ENCODE assay signal across 1 cellular context in the genomic region with DNA sequence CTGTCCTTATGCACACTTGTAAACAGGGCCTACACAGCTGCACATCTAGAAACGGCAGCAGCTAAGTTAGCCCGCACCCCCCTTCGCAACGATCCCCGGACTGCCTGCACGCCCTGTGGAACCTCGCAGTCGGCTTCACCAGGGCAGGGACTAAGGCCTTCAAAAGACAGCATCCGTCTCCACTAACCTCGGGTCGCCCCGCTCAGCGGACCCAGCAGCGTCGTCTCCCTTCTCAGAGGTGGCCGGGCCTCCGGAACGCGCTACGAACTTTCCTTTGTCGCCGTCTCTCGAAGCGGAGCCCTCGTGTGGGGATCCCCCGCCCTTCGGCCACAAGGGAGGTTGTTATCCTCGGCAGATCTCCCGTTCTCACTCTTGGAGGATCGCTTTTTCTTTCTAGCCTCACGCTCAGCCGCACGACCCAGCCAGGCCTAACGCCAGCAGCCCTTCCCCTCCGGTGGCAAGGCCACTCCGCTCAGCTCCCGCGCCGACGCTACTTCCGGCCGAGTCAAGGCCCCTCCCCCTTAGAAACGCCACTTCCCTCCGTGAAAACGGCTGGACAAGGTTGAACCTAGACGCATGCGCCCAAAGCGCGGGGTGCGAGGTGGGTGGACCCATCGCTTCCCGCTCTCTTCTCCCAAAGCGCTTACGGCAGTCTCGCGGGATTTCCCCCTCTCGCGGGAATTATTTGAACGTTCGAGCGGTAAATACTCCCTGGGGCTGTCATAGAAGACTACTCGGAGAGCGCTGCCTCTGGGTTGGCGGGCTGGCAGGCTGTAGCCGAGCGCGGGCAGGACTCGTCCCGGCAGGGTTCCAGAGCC.
TF ChIP-seq lines count a peak whose summit lies in the region.

A gene (minus strand): TSS at position 498 of the 818 bp plus-strand sequence. CDS start 6,616 bp downstream, outside the sequence.
A gene with protein sequence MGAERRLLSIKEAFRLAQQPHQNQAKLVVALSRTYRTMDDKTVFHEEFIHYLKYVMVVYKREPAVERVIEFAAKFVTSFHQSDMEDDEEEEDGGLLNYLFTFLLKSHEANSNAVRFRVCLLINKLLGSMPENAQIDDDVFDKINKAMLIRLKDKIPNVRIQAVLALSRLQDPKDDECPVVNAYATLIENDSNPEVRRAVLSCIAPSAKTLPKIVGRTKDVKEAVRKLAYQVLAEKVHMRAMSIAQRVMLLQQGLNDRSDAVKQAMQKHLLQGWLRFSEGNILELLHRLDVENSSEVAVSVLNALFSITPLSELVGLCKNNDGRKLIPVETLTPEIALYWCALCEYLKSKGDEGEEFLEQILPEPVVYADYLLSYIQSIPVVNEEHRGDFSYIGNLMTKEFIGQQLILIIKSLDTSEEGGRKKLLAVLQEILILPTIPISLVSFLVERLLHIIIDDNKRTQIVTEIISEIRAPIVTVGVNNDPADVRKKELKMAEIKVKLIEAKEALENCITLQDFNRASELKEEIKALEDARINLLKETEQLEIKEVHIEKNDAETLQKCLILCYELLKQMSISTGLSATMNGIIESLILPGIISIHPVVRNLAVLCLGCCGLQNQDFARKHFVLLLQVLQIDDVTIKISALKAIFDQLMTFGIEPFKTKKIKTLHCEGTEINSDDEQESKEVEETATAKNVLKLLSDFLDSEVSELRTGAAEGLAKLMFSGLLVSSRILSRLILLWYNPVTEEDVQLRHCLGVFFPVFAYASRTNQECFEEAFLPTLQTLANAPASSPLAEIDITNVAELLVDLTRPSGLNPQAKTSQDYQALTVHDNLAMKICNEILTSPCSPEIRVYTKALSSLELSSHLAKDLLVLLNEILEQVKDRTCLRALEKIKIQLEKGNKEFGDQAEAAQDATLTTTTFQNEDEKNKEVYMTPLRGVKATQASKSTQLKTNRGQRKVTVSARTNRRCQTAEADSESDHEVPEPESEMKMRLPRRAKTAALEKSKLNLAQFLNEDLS (plus strand): TSS at position 720 of the 818 bp plus-strand sequence. CDS start 99 bp downstream, outside the sequence.

TF ChIP-seq in WTC11, 78 proteins besides CTCF, POLR2A, EP300 and RAD21 (continued from another document and continues in another):
- TF ChIP-seq, protein P1, sequence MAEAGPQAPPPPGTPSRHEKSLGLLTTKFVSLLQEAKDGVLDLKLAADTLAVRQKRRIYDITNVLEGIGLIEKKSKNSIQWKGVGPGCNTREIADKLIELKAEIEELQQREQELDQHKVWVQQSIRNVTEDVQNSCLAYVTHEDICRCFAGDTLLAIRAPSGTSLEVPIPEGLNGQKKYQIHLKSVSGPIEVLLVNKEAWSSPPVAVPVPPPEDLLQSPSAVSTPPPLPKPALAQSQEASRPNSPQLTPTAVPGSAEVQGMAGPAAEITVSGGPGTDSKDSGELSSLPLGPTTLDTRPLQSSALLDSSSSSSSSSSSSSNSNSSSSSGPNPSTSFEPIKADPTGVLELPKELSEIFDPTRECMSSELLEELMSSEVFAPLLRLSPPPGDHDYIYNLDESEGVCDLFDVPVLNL (CRISPR knock-in tag; IDR thresholded peaks at IDR 0.05; ENCODE audit: borderline replicate concordance, low read depth): peak; percentile 97
- TF ChIP-seq EMX1 (CRISPR knock-in tag; IDR thresholded peaks at IDR 0.05): no peak
- TF ChIP-seq, protein P2, sequence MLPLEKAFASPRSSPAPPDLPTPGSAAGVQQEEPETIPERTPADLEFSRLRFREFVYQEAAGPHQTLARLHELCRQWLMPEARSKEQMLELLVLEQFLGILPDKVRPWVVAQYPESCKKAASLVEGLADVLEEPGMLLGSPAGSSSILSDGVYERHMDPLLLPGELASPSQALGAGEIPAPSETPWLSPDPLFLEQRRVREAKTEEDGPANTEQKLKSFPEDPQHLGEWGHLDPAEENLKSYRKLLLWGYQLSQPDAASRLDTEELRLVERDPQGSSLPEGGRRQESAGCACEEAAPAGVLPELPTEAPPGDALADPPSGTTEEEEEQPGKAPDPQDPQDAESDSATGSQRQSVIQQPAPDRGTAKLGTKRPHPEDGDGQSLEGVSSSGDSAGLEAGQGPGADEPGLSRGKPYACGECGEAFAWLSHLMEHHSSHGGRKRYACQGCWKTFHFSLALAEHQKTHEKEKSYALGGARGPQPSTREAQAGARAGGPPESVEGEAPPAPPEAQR (CRISPR knock-in tag; IDR thresholded peaks at IDR 0.05): no peak
- peak; percentile 62; the same call in 1 of the 2 replicates for TF ChIP-seq ZNF232 (CRISPR knock-in tag; IDR thresholded peaks at IDR 0.05)
- no peak for TF ChIP-seq ZNF423 (CRISPR knock-in tag; IDR thresholded peaks at IDR 0.05)
- TF ChIP-seq HMGA2 (CRISPR knock-in tag; IDR thresholded peaks at IDR 0.05): no peak
- TF ChIP-seq, protein P3, sequence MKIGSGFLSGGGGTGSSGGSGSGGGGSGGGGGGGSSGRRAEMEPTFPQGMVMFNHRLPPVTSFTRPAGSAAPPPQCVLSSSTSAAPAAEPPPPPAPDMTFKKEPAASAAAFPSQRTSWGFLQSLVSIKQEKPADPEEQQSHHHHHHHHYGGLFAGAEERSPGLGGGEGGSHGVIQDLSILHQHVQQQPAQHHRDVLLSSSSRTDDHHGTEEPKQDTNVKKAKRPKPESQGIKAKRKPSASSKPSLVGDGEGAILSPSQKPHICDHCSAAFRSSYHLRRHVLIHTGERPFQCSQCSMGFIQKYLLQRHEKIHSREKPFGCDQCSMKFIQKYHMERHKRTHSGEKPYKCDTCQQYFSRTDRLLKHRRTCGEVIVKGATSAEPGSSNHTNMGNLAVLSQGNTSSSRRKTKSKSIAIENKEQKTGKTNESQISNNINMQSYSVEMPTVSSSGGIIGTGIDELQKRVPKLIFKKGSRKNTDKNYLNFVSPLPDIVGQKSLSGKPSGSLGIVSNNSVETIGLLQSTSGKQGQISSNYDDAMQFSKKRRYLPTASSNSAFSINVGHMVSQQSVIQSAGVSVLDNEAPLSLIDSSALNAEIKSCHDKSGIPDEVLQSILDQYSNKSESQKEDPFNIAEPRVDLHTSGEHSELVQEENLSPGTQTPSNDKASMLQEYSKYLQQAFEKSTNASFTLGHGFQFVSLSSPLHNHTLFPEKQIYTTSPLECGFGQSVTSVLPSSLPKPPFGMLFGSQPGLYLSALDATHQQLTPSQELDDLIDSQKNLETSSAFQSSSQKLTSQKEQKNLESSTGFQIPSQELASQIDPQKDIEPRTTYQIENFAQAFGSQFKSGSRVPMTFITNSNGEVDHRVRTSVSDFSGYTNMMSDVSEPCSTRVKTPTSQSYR (CRISPR knock-in tag; IDR thresholded peaks at IDR 0.05): peak; percentile 57; the same call in 1 of the 2 replicates
- TF ChIP-seq, protein P4, sequence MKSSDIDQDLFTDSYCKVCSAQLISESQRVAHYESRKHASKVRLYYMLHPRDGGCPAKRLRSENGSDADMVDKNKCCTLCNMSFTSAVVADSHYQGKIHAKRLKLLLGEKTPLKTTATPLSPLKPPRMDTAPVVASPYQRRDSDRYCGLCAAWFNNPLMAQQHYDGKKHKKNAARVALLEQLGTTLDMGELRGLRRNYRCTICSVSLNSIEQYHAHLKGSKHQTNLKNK (CRISPR knock-in tag; IDR thresholded peaks at IDR 0.05): no peak
- TF ChIP-seq ZNF317 (CRISPR knock-in tag; IDR thresholded peaks at IDR 0.05; ENCODE audit: borderline replicate concordance, low read depth): no peak
- TF ChIP-seq, protein P5, sequence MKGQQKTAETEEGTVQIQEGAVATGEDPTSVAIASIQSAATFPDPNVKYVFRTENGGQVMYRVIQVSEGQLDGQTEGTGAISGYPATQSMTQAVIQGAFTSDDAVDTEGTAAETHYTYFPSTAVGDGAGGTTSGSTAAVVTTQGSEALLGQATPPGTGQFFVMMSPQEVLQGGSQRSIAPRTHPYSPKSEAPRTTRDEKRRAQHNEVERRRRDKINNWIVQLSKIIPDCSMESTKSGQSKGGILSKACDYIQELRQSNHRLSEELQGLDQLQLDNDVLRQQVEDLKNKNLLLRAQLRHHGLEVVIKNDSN (CRISPR knock-in tag; IDR thresholded peaks at IDR 0.05): no peak
- peak; percentile 82 for TF ChIP-seq CREB1 (CRISPR knock-in tag; IDR thresholded peaks at IDR 0.05)
- TF ChIP-seq, protein P6, sequence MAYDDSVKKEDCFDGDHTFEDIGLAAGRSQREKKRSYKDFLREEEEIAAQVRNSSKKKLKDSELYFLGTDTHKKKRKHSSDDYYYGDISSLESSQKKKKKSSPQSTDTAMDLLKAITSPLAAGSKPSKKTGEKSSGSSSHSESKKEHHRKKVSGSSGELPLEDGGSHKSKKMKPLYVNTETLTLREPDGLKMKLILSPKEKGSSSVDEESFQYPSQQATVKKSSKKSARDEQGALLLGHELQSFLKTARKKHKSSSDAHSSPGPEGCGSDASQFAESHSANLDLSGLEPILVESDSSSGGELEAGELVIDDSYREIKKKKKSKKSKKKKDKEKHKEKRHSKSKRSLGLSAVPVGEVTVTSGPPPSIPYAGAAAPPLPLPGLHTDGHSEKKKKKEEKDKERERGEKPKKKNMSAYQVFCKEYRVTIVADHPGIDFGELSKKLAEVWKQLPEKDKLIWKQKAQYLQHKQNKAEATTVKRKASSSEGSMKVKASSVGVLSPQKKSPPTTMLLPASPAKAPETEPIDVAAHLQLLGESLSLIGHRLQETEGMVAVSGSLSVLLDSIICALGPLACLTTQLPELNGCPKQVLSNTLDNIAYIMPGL (CRISPR knock-in tag; IDR thresholded peaks at IDR 0.05): peak; percentile 90
- TF ChIP-seq SOX15 (CRISPR knock-in tag; IDR thresholded peaks at IDR 0.05): no peak
- no peak for TF ChIP-seq TEAD4 (CRISPR knock-in tag; IDR thresholded peaks at IDR 0.05)
- TF ChIP-seq, protein P7, sequence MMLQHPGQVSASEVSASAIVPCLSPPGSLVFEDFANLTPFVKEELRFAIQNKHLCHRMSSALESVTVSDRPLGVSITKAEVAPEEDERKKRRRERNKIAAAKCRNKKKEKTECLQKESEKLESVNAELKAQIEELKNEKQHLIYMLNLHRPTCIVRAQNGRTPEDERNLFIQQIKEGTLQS (CRISPR knock-in tag; conservative IDR thresholded peaks at IDR 0.05): no peak; the same call in 1 of the 2 replicates
- TF ChIP-seq, protein P8, sequence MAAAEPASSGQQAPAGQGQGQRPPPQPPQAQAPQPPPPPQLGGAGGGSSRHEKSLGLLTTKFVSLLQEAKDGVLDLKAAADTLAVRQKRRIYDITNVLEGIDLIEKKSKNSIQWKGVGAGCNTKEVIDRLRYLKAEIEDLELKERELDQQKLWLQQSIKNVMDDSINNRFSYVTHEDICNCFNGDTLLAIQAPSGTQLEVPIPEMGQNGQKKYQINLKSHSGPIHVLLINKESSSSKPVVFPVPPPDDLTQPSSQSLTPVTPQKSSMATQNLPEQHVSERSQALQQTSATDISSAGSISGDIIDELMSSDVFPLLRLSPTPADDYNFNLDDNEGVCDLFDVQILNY (CRISPR knock-in tag; IDR thresholded peaks at IDR 0.05): peak; percentile 99
- no peak for TF ChIP-seq IRF2 (CRISPR knock-in tag; IDR thresholded peaks at IDR 0.05; ENCODE audit: borderline replicate concordance, low read depth)
- peak; percentile 28; the same call in 1 of the 2 replicates for TF ChIP-seq ETV6 (CRISPR knock-in tag; IDR thresholded peaks at IDR 0.05)
- TF ChIP-seq FOXJ3 (CRISPR knock-in tag; IDR thresholded peaks at IDR 0.05; ENCODE audit: borderline replicate concordance): 0 out of 2 replicates have a peak, but pooled peaks have one; percentile 70
- no peak for TF ChIP-seq RELA (CRISPR knock-in tag; IDR thresholded peaks at IDR 0.05; ENCODE audit: borderline replicate concordance)
- TF ChIP-seq NR3C1 (CRISPR knock-in tag; conservative IDR thresholded peaks at IDR 0.05; ENCODE audit: low read depth): no peak
- TF ChIP-seq, protein P9, sequence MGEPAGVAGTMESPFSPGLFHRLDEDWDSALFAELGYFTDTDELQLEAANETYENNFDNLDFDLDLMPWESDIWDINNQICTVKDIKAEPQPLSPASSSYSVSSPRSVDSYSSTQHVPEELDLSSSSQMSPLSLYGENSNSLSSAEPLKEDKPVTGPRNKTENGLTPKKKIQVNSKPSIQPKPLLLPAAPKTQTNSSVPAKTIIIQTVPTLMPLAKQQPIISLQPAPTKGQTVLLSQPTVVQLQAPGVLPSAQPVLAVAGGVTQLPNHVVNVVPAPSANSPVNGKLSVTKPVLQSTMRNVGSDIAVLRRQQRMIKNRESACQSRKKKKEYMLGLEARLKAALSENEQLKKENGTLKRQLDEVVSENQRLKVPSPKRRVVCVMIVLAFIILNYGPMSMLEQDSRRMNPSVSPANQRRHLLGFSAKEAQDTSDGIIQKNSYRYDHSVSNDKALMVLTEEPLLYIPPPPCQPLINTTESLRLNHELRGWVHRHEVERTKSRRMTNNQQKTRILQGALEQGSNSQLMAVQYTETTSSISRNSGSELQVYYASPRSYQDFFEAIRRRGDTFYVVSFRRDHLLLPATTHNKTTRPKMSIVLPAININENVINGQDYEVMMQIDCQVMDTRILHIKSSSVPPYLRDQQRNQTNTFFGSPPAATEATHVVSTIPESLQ (CRISPR knock-in tag; IDR thresholded peaks at IDR 0.05): no peak
- no peak for TF ChIP-seq ELF4 (CRISPR knock-in tag; IDR thresholded peaks at IDR 0.05; ENCODE audit: low read depth)
- no peak for TF ChIP-seq NFYB (CRISPR knock-in tag; conservative IDR thresholded peaks at IDR 0.05; ENCODE audit: low read depth)
- TF ChIP-seq, protein P10, sequence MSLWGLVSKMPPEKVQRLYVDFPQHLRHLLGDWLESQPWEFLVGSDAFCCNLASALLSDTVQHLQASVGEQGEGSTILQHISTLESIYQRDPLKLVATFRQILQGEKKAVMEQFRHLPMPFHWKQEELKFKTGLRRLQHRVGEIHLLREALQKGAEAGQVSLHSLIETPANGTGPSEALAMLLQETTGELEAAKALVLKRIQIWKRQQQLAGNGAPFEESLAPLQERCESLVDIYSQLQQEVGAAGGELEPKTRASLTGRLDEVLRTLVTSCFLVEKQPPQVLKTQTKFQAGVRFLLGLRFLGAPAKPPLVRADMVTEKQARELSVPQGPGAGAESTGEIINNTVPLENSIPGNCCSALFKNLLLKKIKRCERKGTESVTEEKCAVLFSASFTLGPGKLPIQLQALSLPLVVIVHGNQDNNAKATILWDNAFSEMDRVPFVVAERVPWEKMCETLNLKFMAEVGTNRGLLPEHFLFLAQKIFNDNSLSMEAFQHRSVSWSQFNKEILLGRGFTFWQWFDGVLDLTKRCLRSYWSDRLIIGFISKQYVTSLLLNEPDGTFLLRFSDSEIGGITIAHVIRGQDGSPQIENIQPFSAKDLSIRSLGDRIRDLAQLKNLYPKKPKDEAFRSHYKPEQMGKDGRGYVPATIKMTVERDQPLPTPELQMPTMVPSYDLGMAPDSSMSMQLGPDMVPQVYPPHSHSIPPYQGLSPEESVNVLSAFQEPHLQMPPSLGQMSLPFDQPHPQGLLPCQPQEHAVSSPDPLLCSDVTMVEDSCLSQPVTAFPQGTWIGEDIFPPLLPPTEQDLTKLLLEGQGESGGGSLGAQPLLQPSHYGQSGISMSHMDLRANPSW (CRISPR knock-in tag; conservative IDR thresholded peaks at IDR 0.05; ENCODE audit: low read depth): no peak
- TF ChIP-seq, protein P11, sequence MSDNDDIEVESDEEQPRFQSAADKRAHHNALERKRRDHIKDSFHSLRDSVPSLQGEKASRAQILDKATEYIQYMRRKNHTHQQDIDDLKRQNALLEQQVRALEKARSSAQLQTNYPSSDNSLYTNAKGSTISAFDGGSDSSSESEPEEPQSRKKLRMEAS (CRISPR knock-in tag; IDR thresholded peaks at IDR 0.05): peak; percentile 92
- TF ChIP-seq JAZF1 (CRISPR knock-in tag; IDR thresholded peaks at IDR 0.05): no peak
- no peak; the same call in 1 of the 2 replicates for TF ChIP-seq SMAD4 (CRISPR knock-in tag; IDR thresholded peaks at IDR 0.05)
- TF ChIP-seq SP1 (CRISPR knock-in tag; conservative IDR thresholded peaks at IDR 0.05): peak; percentile 73
- TF ChIP-seq NR1H2 (CRISPR knock-in tag; IDR thresholded peaks at IDR 0.05): no peak
